Comparison of ENCODE assay signal across 10 cellular contexts in genomic region chr3:73547427-73548036, GRCh38.
DNase-seq lines count a peak whose midpoint lies in the region; ATAC-seq and TF ChIP-seq lines count a peak whose summit lies in the region.
"Had no signal": no experiment of that assay in that cellular context is flagged by ENCODE, and none has a peak within 500 bp of the region (broad histone marks: within the 10 kb centered on the region; RNA-seq: fewer than 3 reads in every experiment).

No MANE protein-coding gene starts in this region.

- ATAC-seq in IMR-90 (ENCODE audit: low read depth) (peak; percentile 73), GM18870 (IDR thresholded peaks at IDR 0.05; ENCODE audit: unreplicated experiment) (no peak)
- no peak for ATAC-seq in activated T-cell treated with anti-CD3 and anti-CD28 coated beads, Interleukin-2, amount 50 U/mL, for 72 hours (replicated peaks in 1 of 2)

- H3K4me3 ChIP-seq in IMR-90 (ENCODE audit: insufficient read depth, low read depth, low read length): no peak overlapping the region
- H3K4me3 ChIP-seq in cardiac fibroblast (replicated peaks in 1 of 2; ENCODE audit: low read depth in 2 of 2, low read length in 2 of 2): peak overlapping the region in 1 of 2 donors; percentile 19
- no peak overlapping the region for H3K4me3 ChIP-seq in suprapubic skin
- no peak overlapping the region for H3K4me3 ChIP-seq in PC-9
- no peak overlapping the region for H3K4me3 ChIP-seq in H7 (ENCODE audit: insufficient read depth, low read depth, low read length)

- peak overlapping the region; percentile 89 for H3K23ac ChIP-seq in IMR-90 (ENCODE audit: low read depth, low read length)

- H2BK5ac ChIP-seq in IMR-90 (ENCODE audit: low read depth, low read length, poor library complexity, severe bottlenecking): peak overlapping the region; percentile 95

- peak overlapping the region; percentile 87 for H3K14ac ChIP-seq in IMR-90 (replicated peaks; ENCODE audit: low read depth, low read length)

- H3K79me1 ChIP-seq in IMR-90 (ENCODE audit: low read depth in 1 of 2, low read length in 2 of 2): peaks cover 14 to 34% of the 10 kb centered on the region in 2 experiments

- dilution Hi-C loops in IMR-90 (cut with HindIII; ENCODE audit: low sequenced_read_pairs, unreplicated experiment): no loop called here

- H4K20me1 ChIP-seq in IMR-90 (ENCODE audit: insufficient read depth, low read length) (0 out of 2 replicates have a peak, but pooled peaks cover 5% of the 10 kb centered on the region), PC-9 (ENCODE audit: insufficient read depth) (no peaks in the 10 kb centered on the region)

- peak overlapping the region; percentile 97 for H2BK120ac ChIP-seq in IMR-90 (ENCODE audit: low read depth, low read length)

- peak overlapping the region; percentile 37 to 96 for H4K8ac ChIP-seq in IMR-90 (ENCODE audit: low read depth in 2 of 2, low read length in 2 of 2)

- TF ChIP-seq CTCF in IMR-90 (conservative IDR thresholded peaks at IDR 0.05; ENCODE audit: low read depth, low read length) (no peak), cardiac fibroblast (IDR thresholded peaks at IDR 0.05; ENCODE audit: low read depth, low read length) (no peak), suprapubic skin (IDR thresholded peaks at IDR 0.05) (no peak), PC-9 (conservative IDR thresholded peaks at IDR 0.05) (no peak)

- peak overlapping the region; percentile 94 for H4K91ac ChIP-seq in IMR-90 (ENCODE audit: insufficient read depth, low read depth, low read length)

- DNase-seq in IMR-90 (peak; percentile 94), cardiac fibroblast (ENCODE audit: low read depth in 2 of 2) (peak; percentile 88 to 93), iris pigment epithelial cell (ENCODE audit: low read depth) (peak; percentile 79), suprapubic skin (ENCODE audit: low spot score in 2 of 2) (no peak), PC-9 (no peak), H7 (no peak)
- no peak for DNase-seq in activated T-cell treated with anti-CD3 and anti-CD28 coated beads, Interleukin-2, amount 50 U/mL, for 72 hours
- DNase-seq: amygdala, kidney had no signal

- H3K4me2 ChIP-seq in IMR-90 (ENCODE audit: low read depth, low read length): peak overlapping the region; percentile 53
- H3K4me2 ChIP-seq in PC-9: no peak overlapping the region

- H2AK5ac ChIP-seq in IMR-90 (ENCODE audit: low read depth, low read length): peak overlapping the region; percentile 91

- H3K56ac ChIP-seq in IMR-90 (ENCODE audit: extremely low read depth, insufficient read depth, low read length): peak overlapping the region; percentile 80

- H3K36me3 ChIP-seq in IMR-90 (ENCODE audit: control insufficient read depth, insufficient read depth, low read length) (no peaks in the 10 kb centered on the region), suprapubic skin (no peaks in the 10 kb centered on the region), PC-9 (ENCODE audit: low read depth) (no peaks in the 10 kb centered on the region), H7 (replicated peaks; ENCODE audit: control insufficient read depth, insufficient read depth, low read length) (no peaks in the 10 kb centered on the region)

- no peaks in the 10 kb centered on the region for H3K27me3 Mint-ChIP-seq in activated T-cell treated with anti-CD3 and anti-CD28 coated beads, Interleukin-2, amount 50 U/mL, for 72 hours (ENCODE audit: low read depth)

- no peaks in the 10 kb centered on the region for H3K9me3 Mint-ChIP-seq in activated T-cell treated with anti-CD3 and anti-CD28 coated beads, Interleukin-2, amount 50 U/mL, for 72 hours

- BruUV-seq in IMR-90 (replicated peaks; lab: Mats Ljungman, UMichigan): no TSS peak
- no TSS peak for BruUV-seq in PC-9 (replicated peaks; lab: Mats Ljungman, UMichigan)

- H3K9me3 ChIP-seq in IMR-90 (ENCODE audit: control insufficient read depth, insufficient read depth, low read length) (no peaks in the 10 kb centered on the region), suprapubic skin (no peaks in the 10 kb centered on the region), PC-9 (ENCODE audit: insufficient read depth, low read depth) (no peaks in the 10 kb centered on the region)

- TF ChIP-seq RAD21 in IMR-90 (IDR thresholded peaks at IDR 0.05; ENCODE audit: low read length): no peak

- H3K18ac ChIP-seq in IMR-90 (ENCODE audit: low read depth, low read length): peak overlapping the region; percentile 92

- no peaks in the 10 kb centered on the region for H3K27me3 ChIP-seq in IMR-90 (ENCODE audit: control insufficient read depth, insufficient read depth, low read length)
- no peaks in the 10 kb centered on the region for H3K27me3 ChIP-seq in suprapubic skin
- no peaks in the 10 kb centered on the region for H3K27me3 ChIP-seq in PC-9 (ENCODE audit: insufficient read depth, low read depth)
- H3K27me3 ChIP-seq in H7 (ENCODE audit: control insufficient read depth, insufficient read depth, low read length): no peaks in the 10 kb centered on the region

- CTCF ChIA-PET in IMR-90 (lab: Yijun Ruan, JAX): interaction anchor here (0.7 to 2.0 kb wide), 2 partner anchors 39 to 301 kb away, joined by 4 to 10 read pairs; no protein-coding TSS in a partner anchor
- CTCF ChIA-PET in PC-9 (lab: Charles Lee): no interaction called here

- H2BK20ac ChIP-seq in IMR-90 (ENCODE audit: low read depth, low read length): peak overlapping the region; percentile 97

- H2BK15ac ChIP-seq in IMR-90 (ENCODE audit: low read depth, low read length): peak overlapping the region; percentile 99; the same call in 2 of the 3 replicates

- no peaks in the 10 kb centered on the region for H3K79me2 ChIP-seq in PC-9 (ENCODE audit: low read depth)

- peaks cover 20% of the 10 kb centered on the region for H3K9me1 ChIP-seq in IMR-90 (ENCODE audit: insufficient read depth, low read length)

- H3K4me1 Mint-ChIP-seq in activated T-cell treated with anti-CD3 and anti-CD28 coated beads, Interleukin-2, amount 50 U/mL, for 72 hours (ENCODE audit: low read depth): no peaks in the 10 kb centered on the region

- H3K9me2 ChIP-seq in PC-9 (ENCODE audit: insufficient read depth): no peaks in the 10 kb centered on the region

- in situ Hi-C loops in IMR-90 (cut with MboI; ENCODE audit: low sequenced_read_pairs): no loop called here

- intact Hi-C loops in IMR-90 (cut with micrococcal nuclease) (loop anchor here (1.0 to 5.0 kb wide), 2 partner anchors 35 to 55 kb away; no protein-coding TSS in a partner anchor), PC-9 (cut with micrococcal nuclease; ENCODE audit: unreplicated experiment) (no loop called here)

- H3K36me3 Mint-ChIP-seq in activated T-cell treated with anti-CD3 and anti-CD28 coated beads, Interleukin-2, amount 50 U/mL, for 72 hours (ENCODE audit: insufficient read depth in 2 of 2): no peaks in the 10 kb centered on the region

- peak overlapping the region; percentile 79 for H2AK9ac ChIP-seq in IMR-90 (replicated peaks; ENCODE audit: low read depth, low read length, poor library complexity)

- peak overlapping the region; percentile 16; the same call in 1 of the 2 replicates for H3K9ac ChIP-seq in IMR-90 (ENCODE audit: low read depth, low read length)

- peak overlapping the region; percentile 90 for H3K27ac ChIP-seq in IMR-90 (ENCODE audit: insufficient read depth, low read length)
- H3K27ac ChIP-seq in suprapubic skin: peak overlapping the region; percentile 62
- H3K27ac ChIP-seq in PC-9: no peak overlapping the region

- no peaks in the 10 kb centered on the region for H3F3A ChIP-seq in PC-9 (ENCODE audit: insufficient read depth, low read depth)

- POLR2A ChIA-PET in IMR-90 (lab: Charles Lee; ENCODE audit: unreplicated experiment): no interaction called here
- POLR2A ChIA-PET in PC-9 (lab: Charles Lee; ENCODE audit: unreplicated experiment): no interaction called here

- peak overlapping the region; percentile 98 for H3K4ac ChIP-seq in IMR-90 (ENCODE audit: low read depth, low read length)

- 69% methylated on average over 3 of the region's 6 CpGs; no CpG with 5 or more reads in 1 of the 2 experiments for WGBS in IMR-90 (ENCODE audit: extremely low coverage in 2 of 2, insufficient read length in 1 of 2), 2 experiments
- WGBS in suprapubic skin: 62% methylated on average over 4 of the region's 6 CpGs

- TF ChIP-seq POLR2A in IMR-90 (IDR thresholded peaks at IDR 0.05; ENCODE audit: low read depth, low read length) (no peak), suprapubic skin (IDR thresholded peaks at IDR 0.05) (no peak)

- H2AFZ ChIP-seq in IMR-90 (replicated peaks; ENCODE audit: low read length, poor library complexity): peak overlapping the region; percentile 65
- no peak overlapping the region for H2AFZ ChIP-seq in PC-9

- no peak for TF ChIP-seq EP300 in suprapubic skin (IDR thresholded peaks at IDR 0.05)

- no peak overlapping the region for H3K4me3 Mint-ChIP-seq in activated T-cell treated with anti-CD3 and anti-CD28 coated beads, Interleukin-2, amount 50 U/mL, for 72 hours

- H3K4me1 ChIP-seq in IMR-90 (ENCODE audit: control insufficient read depth, insufficient read depth, low read length): peaks cover 19% of the 10 kb centered on the region
- peaks cover 10% of the 10 kb centered on the region for H3K4me1 ChIP-seq in suprapubic skin
- H3K4me1 ChIP-seq in PC-9 (replicated peaks; ENCODE audit: insufficient read depth): no peaks in the 10 kb centered on the region

- peak overlapping the region; percentile 94 for H4K5ac ChIP-seq in IMR-90 (ENCODE audit: low read depth, low read length)

- no peak overlapping the region for H3K27ac Mint-ChIP-seq in activated T-cell treated with anti-CD3 and anti-CD28 coated beads, Interleukin-2, amount 50 U/mL, for 72 hours

TF ChIP-seq in IMR-90, 13 proteins besides CTCF, POLR2A, EP300 and RAD21:
- peak; percentile 28; the same call in 1 of the 2 replicates for TF ChIP-seq USF2 (IDR thresholded peaks at IDR 0.05; ENCODE audit: low read depth, low read length)
- no peak for TF ChIP-seq RFX5 (IDR thresholded peaks at IDR 0.05; ENCODE audit: low read depth, low read length)

Comparison
In these comparisons a context has a peak if more than half of its experiments do, and no peak if none do; other contexts are left out.
1. DNase-seq: peak in IMR-90 (single experiment), cardiac fibroblast (2 of 2) and iris pigment epithelial cell (single experiment); none in suprapubic skin (0 of 2), PC-9 (0 of 2), activated T-cell treated with anti-CD3 and anti-CD28 coated beads, Interleukin-2, amount 50 U/mL, for 72 hours (0 of 2) and H7 (single experiment).